22 cellular contexts compared by ENCODE assay signal in genomic region chr13:80297094-80297493, GRCh38. TPM values are rescaled to one million over a fixed set of nuclear protein-coding genes. Genes with fewer than 3 reads are reported as not detected.
A peak's percentile ranks its signal among the peaks of the same experiment; 100 is the strongest.
DNase-seq lines count a peak whose midpoint lies in the region; ATAC-seq and TF ChIP-seq lines count a peak whose summit lies in the region.
"Had no signal": no experiment of that assay in that cellular context is flagged by ENCODE, and none has a peak within 500 bp of the region (broad histone marks: within the 10 kb centered on the region; RNA-seq: fewer than 3 reads in every experiment).

No MANE protein-coding gene starts in this region.

- no peaks in the 10 kb centered on the region for H3K9me3 ChIP-seq in NT2/D1 (ENCODE audit: insufficient read depth, low read length)
- no peaks in the 10 kb centered on the region for H3K9me3 ChIP-seq in mucosa of descending colon
- H3K9me3 ChIP-seq: ascending aorta, testis had no signal

- H3K36me3 Mint-ChIP-seq in T-helper 2 cell treated with Interferon-gamma antibody and Interleukin-4, amounts not matched to agents 5 μg/mL and 100 μg/mL, for 36 hours (ENCODE audit: low read depth), result no peaks in the 10 kb centered on the region
- H3K36me3 Mint-ChIP-seq: activated naive CD4-positive, alpha-beta T cell treated with anti-CD3 and anti-CD28 coated beads, Interleukin-2, amount 50 U/mL, for 24 hours; CD4-positive, CD25-positive, alpha-beta regulatory T cell had no signal

- no peaks in the 10 kb centered on the region for H3K4me1 Mint-ChIP-seq in T-helper 2 cell treated with Interferon-gamma antibody and Interleukin-4, amounts not matched to agents 5 μg/mL and 100 μg/mL, for 36 hours (ENCODE audit: low read depth)
- H3K4me1 Mint-ChIP-seq: activated naive CD4-positive, alpha-beta T cell treated with anti-CD3 and anti-CD28 coated beads, Interleukin-2, amount 50 U/mL, for 24 hours; CD4-positive, CD25-positive, alpha-beta regulatory T cell had no signal

- no peak overlapping the region for H3K9ac ChIP-seq in NT2/D1 (ENCODE audit: insufficient read length, low read depth)

- H3K4me3 ChIP-seq in H7 (ENCODE audit: insufficient read depth, low read depth, low read length), result no peak overlapping the region
- H3K4me3 ChIP-seq in NT2/D1 (ENCODE audit: insufficient read length, low read depth), result no peak overlapping the region
- H3K4me3 ChIP-seq in mucosa of descending colon, result no peak overlapping the region
- H3K4me3 ChIP-seq: ascending aorta, PC-9, testis had no signal

- no peaks in the 10 kb centered on the region for H3K27me3 Mint-ChIP-seq in T-helper 2 cell treated with Interferon-gamma antibody and Interleukin-4, amounts not matched to agents 5 μg/mL and 100 μg/mL, for 36 hours (ENCODE audit: low read depth)
- H3K27me3 Mint-ChIP-seq: activated naive CD4-positive, alpha-beta T cell treated with anti-CD3 and anti-CD28 coated beads, Interleukin-2, amount 50 U/mL, for 24 hours; CD4-positive, CD25-positive, alpha-beta regulatory T cell had no signal

- no peaks in the 10 kb centered on the region for H3K36me3 ChIP-seq in H7 (replicated peaks; ENCODE audit: control insufficient read depth, insufficient read depth, low read length)
- H3K36me3 ChIP-seq in NT2/D1 (ENCODE audit: insufficient read depth, insufficient read length, low read length), result no peaks in the 10 kb centered on the region
- no peaks in the 10 kb centered on the region for H3K36me3 ChIP-seq in mucosa of descending colon (ENCODE audit: low read depth)
- H3K36me3 ChIP-seq: ascending aorta had no signal

- H3K4me1 ChIP-seq in NT2/D1 (ENCODE audit: insufficient read depth, insufficient read length) (no peaks in the 10 kb centered on the region), mucosa of descending colon (ENCODE audit: low read depth) (no peaks in the 10 kb centered on the region)
- H3K4me1 ChIP-seq: ascending aorta, testis had no signal

- H3K27ac Mint-ChIP-seq in T-helper 2 cell treated with Interferon-gamma antibody and Interleukin-4, amounts not matched to agents 5 μg/mL and 100 μg/mL, for 36 hours, result no peak overlapping the region
- H3K27ac Mint-ChIP-seq: activated naive CD4-positive, alpha-beta T cell treated with anti-CD3 and anti-CD28 coated beads, Interleukin-2, amount 50 U/mL, for 24 hours; activated T-cell treated with anti-CD3 and anti-CD28 coated beads, Interleukin-2, amount 50 U/mL, for 72 hours; CD4-positive, CD25-positive, alpha-beta regulatory T cell had no signal

- H3K27me3 ChIP-seq in H7 (ENCODE audit: control insufficient read depth, insufficient read depth, low read length), result no peaks in the 10 kb centered on the region
- H3K27me3 ChIP-seq in NT2/D1 (ENCODE audit: insufficient read depth, insufficient read length), result no peaks in the 10 kb centered on the region
- H3K27me3 ChIP-seq: ascending aorta, testis had no signal

- H3K9me3 Mint-ChIP-seq in T-helper 2 cell treated with Interferon-gamma antibody and Interleukin-4, amounts not matched to agents 5 μg/mL and 100 μg/mL, for 36 hours, result no peaks in the 10 kb centered on the region
- H3K9me3 Mint-ChIP-seq: activated naive CD4-positive, alpha-beta T cell treated with anti-CD3 and anti-CD28 coated beads, Interleukin-2, amount 50 U/mL, for 24 hours; activated T-cell treated with anti-CD3 and anti-CD28 coated beads, Interleukin-2, amount 50 U/mL, for 72 hours had no signal

- TF ChIP-seq CTCF in mucosa of descending colon (IDR thresholded peaks at IDR 0.05), result no peak

- intact Hi-C loops in mucosa of descending colon (cut with DNase I, micrococcal nuclease), result no loop called here

- DNase-seq in H7 (peak; percentile 52), NT2/D1 (ENCODE audit: low read depth, low spot score) (peak; percentile 61), iPS DF 19.7 (ENCODE audit: low read depth, low spot score) (peak; percentile 87), mucosa of descending colon (peak in 1 of 3 donors; percentile 18)
- no peak for DNase-seq in T-helper 2 cell treated with Interferon-gamma antibody and Interleukin-4, amounts not matched to agents 5 μg/mL and 100 μg/mL, for 36 hours (ENCODE audit: low spot score)
- DNase-seq: activated CD4-positive, CD25-positive, alpha-beta regulatory T cell; activated CD8-positive, alpha-beta memory T cell treated with anti-CD3 and anti-CD28 coated beads for 24 hours; activated T-cell treated with anti-CD3 and anti-CD28 coated beads, Interleukin-2, amount 50 U/mL, for 72 hours; CD4-positive, CD25-positive, alpha-beta regulatory T cell; head of caudate nucleus; kidney glomerular epithelial cell; midbrain; NCI-H1436 treated with DMSO at 0.1 percent for 48 hours; NCI-H774; PC-9; testis had no signal

- peak; percentile 50 for ATAC-seq in mucosa of descending colon
- no peak for ATAC-seq in GM18519 (IDR thresholded peaks at IDR 0.05; ENCODE audit: low FRiP score, unreplicated experiment)
- no peak for ATAC-seq in HG02970 (IDR thresholded peaks at IDR 0.05; ENCODE audit: low FRiP score, unreplicated experiment)
- ATAC-seq in activated CD4-positive, CD25-positive, alpha-beta regulatory T cell treated with anti-CD3 and anti-CD28 coated beads, Interleukin-2, amount 50 U/mL, for 24 hours, result no peak
- ATAC-seq: activated T-cell treated with anti-CD3 and anti-CD28 coated beads, Interleukin-2, amount 50 U/mL, for 72 hours had no signal

- no peak overlapping the region for H3K4me3 Mint-ChIP-seq in T-helper 2 cell treated with Interferon-gamma antibody and Interleukin-4, amounts not matched to agents 5 μg/mL and 100 μg/mL, for 36 hours
- H3K4me3 Mint-ChIP-seq: activated naive CD4-positive, alpha-beta T cell treated with anti-CD3 and anti-CD28 coated beads, Interleukin-2, amount 50 U/mL, for 24 hours; activated T-cell treated with anti-CD3 and anti-CD28 coated beads, Interleukin-2, amount 50 U/mL, for 72 hours; CD4-positive, CD25-positive, alpha-beta regulatory T cell had no signal

RNA-seq across cellular contexts. Expression of gene SPRY2, which starts 43.8 kb away (rescaled TPM):
- 58.5 and 60.6 TPM in 2 replicates for total RNA-seq in H7 (2014; rRNA removed; shearing (Covaris generic))
- 10 to 100 TPM; 47.8 to 51.3 (median 50.9) TPM for total RNA-seq in mucosa of descending colon
- total RNA-seq: T-helper 2 cell treated with Interferon-gamma antibody and Interleukin-4, amounts not matched to agents 100 ng/mL and 5 ng/mL, for 36 hours had no signal
